ENCODE assay signal across 13 cellular contexts in genomic region chr1:245262876-245263625, GRCh38.
"Had no signal": no experiment of that assay in that cellular context is flagged by ENCODE, and none has a peak within 500 bp of the region (broad histone marks: within the 10 kb centered on the region; RNA-seq: fewer than 3 reads in every experiment).

No MANE protein-coding gene starts in this region.

- DNase-seq: activated CD4-positive, alpha-beta T cell treated with anti-CD3 and anti-CD28 coated beads, Interleukin-2, amount 50 U/mL, for 48 hours; activated CD8-positive, alpha-beta memory T cell treated with anti-CD3 and anti-CD28 coated beads, Interleukin-2, amount 10 ng/mL, durations not matched to agents 7 days and 5 days; activated gamma-delta T cell; activated T-cell treated with anti-CD3 and anti-CD28 coated beads, Interleukin-2, amount 50 U/mL, for 48 hours; amygdala; brain microvascular endothelial cell; foreskin melanocyte; right cardiac atrium; small intestine; SW 1271; transverse colon had no signal

- H3K4me3 ChIP-seq: transverse colon had no signal

- H3K4me1 ChIP-seq: parathyroid adenoma, transverse colon had no signal

- H2AFZ ChIP-seq: parathyroid adenoma had no signal

- H3K79me2 ChIP-seq: parathyroid adenoma had no signal

- ATAC-seq: activated CD4-positive, CD25-positive, alpha-beta regulatory T cell treated with anti-CD3 and anti-CD28 coated beads, Interleukin-2, amount 50 U/mL, for 24 hours; activated CD8-positive, alpha-beta memory T cell treated with anti-CD3 and anti-CD28 coated beads, Interleukin-2, amount 10 ng/mL, durations not matched to agents 7 days and 5 days; right cardiac atrium had no signal

- H3K36me3 ChIP-seq: brain microvascular endothelial cell, transverse colon had no signal

- H3K27me3 ChIP-seq: brain microvascular endothelial cell had no signal

- H3K9me3 ChIP-seq: transverse colon had no signal

- H3K27ac ChIP-seq: brain microvascular endothelial cell, parathyroid adenoma, transverse colon had no signal

- H3K9ac ChIP-seq: parathyroid adenoma had no signal
